1 cellular context compared by ENCODE assay signal in the genomic region with DNA sequence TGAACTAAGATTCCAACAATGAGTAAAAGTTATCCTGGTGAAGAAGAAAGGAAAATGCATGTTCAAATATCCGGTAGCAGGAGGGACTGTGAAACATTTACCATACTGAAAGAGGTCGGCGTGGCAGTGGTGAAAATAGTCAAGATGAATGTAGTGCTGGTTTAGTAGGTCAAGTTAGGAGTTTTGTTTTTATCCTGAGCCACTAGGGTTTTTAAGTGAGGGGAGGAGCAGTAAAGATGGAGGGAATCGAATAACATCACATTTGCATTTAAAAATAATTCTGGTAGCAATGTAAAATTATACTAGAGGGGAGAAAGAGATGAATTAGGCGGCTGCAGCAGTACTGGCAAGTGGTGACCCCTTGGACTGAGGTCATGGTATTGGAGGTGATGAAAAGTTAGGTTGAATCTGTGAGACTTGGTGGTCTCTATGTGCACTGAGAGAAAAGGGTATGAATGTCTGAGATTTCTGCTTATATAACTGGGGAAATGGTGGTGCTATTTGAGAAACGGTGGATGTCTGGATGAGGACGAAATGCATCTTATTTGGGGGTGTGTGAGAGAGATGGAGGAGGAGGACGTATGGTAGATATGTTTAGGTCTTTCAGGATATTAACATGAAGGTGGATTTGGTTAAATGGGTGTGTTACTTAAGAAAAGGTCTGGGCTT.
TF ChIP-seq lines count a peak whose summit lies in the region.

No MANE protein-coding gene starts in this region.

TF ChIP-seq in A549, 52 proteins besides CTCF, POLR2A, EP300 and RAD21 (continued from another document):
- TF ChIP-seq ELK1 (IDR thresholded peaks at IDR 0.05; ENCODE audit: low read depth, low read length) (no peak), TP53 (CRISPR knock-in tag; IDR thresholded peaks at IDR 0.05) (no peak), CBX8 (IDR thresholded peaks at IDR 0.05) (no peak), MAX (IDR thresholded peaks at IDR 0.05) (no peak), ATOH8 (CRISPR knock-in tag; IDR thresholded peaks at IDR 0.05; ENCODE audit: low read depth) (no peak), RCOR1 (IDR thresholded peaks at IDR 0.05; ENCODE audit: low read depth, low read length) (no peak), EHMT2 (IDR thresholded peaks at IDR 0.05; ENCODE audit: low read depth) (no peak), HOXB13 (CRISPR knock-in tag; IDR thresholded peaks at IDR 0.05; ENCODE audit: low read depth) (no peak), PHF8 (IDR thresholded peaks at IDR 0.05; ENCODE audit: borderline replicate concordance, low read depth) (no peak), NR3C1 (IDR thresholded peaks at IDR 0.05) (no peak), RFX5 (IDR thresholded peaks at IDR 0.05) (no peak), HOXB5 (CRISPR knock-in tag; IDR thresholded peaks at IDR 0.05) (no peak)
- TF ChIP-seq, protein P1, sequence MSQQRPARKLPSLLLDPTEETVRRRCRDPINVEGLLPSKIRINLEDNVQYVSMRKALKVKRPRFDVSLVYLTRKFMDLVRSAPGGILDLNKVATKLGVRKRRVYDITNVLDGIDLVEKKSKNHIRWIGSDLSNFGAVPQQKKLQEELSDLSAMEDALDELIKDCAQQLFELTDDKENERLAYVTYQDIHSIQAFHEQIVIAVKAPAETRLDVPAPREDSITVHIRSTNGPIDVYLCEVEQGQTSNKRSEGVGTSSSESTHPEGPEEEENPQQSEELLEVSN (IDR thresholded peaks at IDR 0.05; ENCODE audit: borderline replicate concordance, low read depth) = no peak
- TF ChIP-seq, protein P2, sequence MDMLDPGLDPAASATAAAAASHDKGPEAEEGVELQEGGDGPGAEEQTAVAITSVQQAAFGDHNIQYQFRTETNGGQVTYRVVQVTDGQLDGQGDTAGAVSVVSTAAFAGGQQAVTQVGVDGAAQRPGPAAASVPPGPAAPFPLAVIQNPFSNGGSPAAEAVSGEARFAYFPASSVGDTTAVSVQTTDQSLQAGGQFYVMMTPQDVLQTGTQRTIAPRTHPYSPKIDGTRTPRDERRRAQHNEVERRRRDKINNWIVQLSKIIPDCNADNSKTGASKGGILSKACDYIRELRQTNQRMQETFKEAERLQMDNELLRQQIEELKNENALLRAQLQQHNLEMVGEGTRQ (IDR thresholded peaks at IDR 0.05) = no peak
